12 cellular contexts compared by ENCODE assay signal in genomic region chr4:134202136-134202535, GRCh38. TPM values are rescaled to one million over a fixed set of nuclear protein-coding genes. Genes with fewer than 3 reads are reported as not detected.
DNase-seq lines count a peak whose midpoint lies in the region; ATAC-seq, FAIRE-seq and TF ChIP-seq lines count a peak whose summit lies in the region.
"Had no signal": no experiment of that assay in that cellular context is flagged by ENCODE, and none has a peak within 500 bp of the region (broad histone marks: within the 10 kb centered on the region; RNA-seq: fewer than 3 reads in every experiment).

No MANE protein-coding gene starts in this region.

- TF ChIP-seq POLR2A in gastroesophageal sphincter (IDR thresholded peaks at IDR 0.05) (no peak), prostate gland (IDR thresholded peaks at IDR 0.05) (no peak)

- peaks cover 9% of the 10 kb centered on the region for H3K9me3 Mint-ChIP-seq in activated CD4-positive, alpha-beta memory T cell treated with anti-CD3 and anti-CD28 coated beads for 36 hours

- DNase-seq in AG10803 (ENCODE audit: low read depth) (no peak), SJCRH30 (no peak), prostate gland (ENCODE audit: low spot score) (no peak), frontal cortex (ENCODE audit: low spot score in 2 of 2) (no peak)
- DNase-seq in activated CD8-positive, alpha-beta memory T cell treated with anti-CD3 and anti-CD28 coated beads, Interleukin-2, amount 50 U/mL, for 4 hours: no peak
- no peak for DNase-seq in activated CD4-positive, alpha-beta memory T cell treated with anti-CD3 and anti-CD28 coated beads for 36 hours
- DNase-seq: activated CD4-positive, CD25-positive, alpha-beta regulatory T cell treated with anti-CD3 and anti-CD28 coated beads, Interleukin-2, amount 50 U/mL, for 72 hours; GDM1; NCI-H1694 had no signal

- H3K9me3 ChIP-seq in SJCRH30 (replicated peaks) (no peaks in the 10 kb centered on the region), gastroesophageal sphincter (no peaks in the 10 kb centered on the region), prostate gland (no peaks in the 10 kb centered on the region)

- H3K27ac ChIP-seq in SJCRH30 (no peak overlapping the region), gastroesophageal sphincter (peak overlapping the region in 2 of 4 donors; percentile 80 to 84), prostate gland (peak overlapping the region; percentile 82 to 88)

- no peaks in the 10 kb centered on the region for H3K36me3 Mint-ChIP-seq in activated CD4-positive, alpha-beta memory T cell treated with anti-CD3 and anti-CD28 coated beads for 36 hours

- no peak for TF ChIP-seq CTCF in AG10803 (conservative IDR thresholded peaks at IDR 0.05; ENCODE audit: low read length)
- no peak for TF ChIP-seq CTCF in gastroesophageal sphincter (IDR thresholded peaks at IDR 0.05)
- no peak for TF ChIP-seq CTCF in prostate gland (IDR thresholded peaks at IDR 0.05)

- intact Hi-C loops in prostate gland (cut with DNase I): no loop called here
- intact Hi-C loops in activated CD4-positive, alpha-beta memory T cell treated with anti-CD3 and anti-CD28 coated beads for 36 hours (cut with micrococcal nuclease): no loop called here

- no peak overlapping the region for H3K27ac Mint-ChIP-seq in activated CD4-positive, alpha-beta memory T cell treated with anti-CD3 and anti-CD28 coated beads for 36 hours
- H3K27ac Mint-ChIP-seq: activated T-helper 2 cell treated with anti-CD3 and anti-CD28 coated beads, Interferon-gamma antibody, Interleukin-2, Interleukin-4, amounts not matched to agents 10 μg/mL and 5 μg/mL and 100 μg/mL, durations not matched to agents 14 hours and 24 hours and 36 hours had no signal

- H3K36me3 ChIP-seq in SJCRH30 (no peaks in the 10 kb centered on the region), gastroesophageal sphincter (no peaks in the 10 kb centered on the region), prostate gland (no peaks in the 10 kb centered on the region)

- CTCF ChIA-PET in activated CD4-positive, alpha-beta memory T cell treated with anti-CD3 and anti-CD28 coated beads for 36 hours (lab: Charles Lee): no interaction called here

- no peaks in the 10 kb centered on the region for H3K4me1 Mint-ChIP-seq in activated CD4-positive, alpha-beta memory T cell treated with anti-CD3 and anti-CD28 coated beads for 36 hours (ENCODE audit: low read depth)

- H3K27me3 ChIP-seq in SJCRH30 (no peaks in the 10 kb centered on the region), gastroesophageal sphincter (no peaks in the 10 kb centered on the region), prostate gland (replicated peaks; ENCODE audit: insufficient read depth) (no peaks in the 10 kb centered on the region)

- no peaks in the 10 kb centered on the region for H3K27me3 Mint-ChIP-seq in activated CD4-positive, alpha-beta memory T cell treated with anti-CD3 and anti-CD28 coated beads for 36 hours

- FAIRE-seq in frontal cortex (lab: Jason Lieb, UNC): no peak

- ATAC-seq in gastroesophageal sphincter: no peak
- ATAC-seq in HG03378 (IDR thresholded peaks at IDR 0.05; ENCODE audit: unreplicated experiment): no peak

- peak overlapping the region; percentile 44 for H3K4me3 ChIP-seq in AG10803 (ENCODE audit: low read length)
- peak overlapping the region; percentile 95 for H3K4me3 ChIP-seq in SJCRH30
- H3K4me3 ChIP-seq in gastroesophageal sphincter: peak overlapping the region; percentile 57 to 68
- H3K4me3 ChIP-seq in prostate gland: peak overlapping the region; percentile 57 to 61

- H3K4me1 ChIP-seq in SJCRH30 (peaks cover 3% of the 10 kb centered on the region), gastroesophageal sphincter (peaks cover 0 to 21% (median 0%) of the 10 kb centered on the region in 3 donors), prostate gland (replicated peaks) (no peaks in the 10 kb centered on the region)

- TF ChIP-seq EP300 in gastroesophageal sphincter (IDR thresholded peaks at IDR 0.05): no peak

- no peak overlapping the region for H3K4me3 Mint-ChIP-seq in activated CD4-positive, alpha-beta memory T cell treated with anti-CD3 and anti-CD28 coated beads for 36 hours

- 40 to 49% methylated on average over 6 of the region's 6 CpGs for WGBS in gastroesophageal sphincter (ENCODE audit: low coverage in 1 of 2), 2 donors
- 18% methylated on average over 6 of the region's 6 CpGs for WGBS in prostate gland

- POLR2A ChIA-PET in activated CD4-positive, alpha-beta memory T cell treated with anti-CD3 and anti-CD28 coated beads for 36 hours (lab: Charles Lee): no interaction called here

RNA-seq across cellular contexts. Expression of gene PABPC4L, which starts 0.5 kb away (rescaled TPM):
- 8.4 and 9.6 TPM in 2 replicates for total RNA-seq in SJCRH30 (2014; rRNA removed; shearing (Covaris generic))
- 1 to 10 TPM; 1.4 to 8.6 (median 2.5) TPM for total RNA-seq in gastroesophageal sphincter
- 1 to 10 TPM; 1.1 to 2.8 TPM for total RNA-seq in prostate gland
- total RNA-seq in frontal cortex: 1.2 TPM
- total RNA-seq in activated CD4-positive, alpha-beta memory T cell treated with anti-CD3 and anti-CD28 coated beads for 36 hours: not detected
- total RNA-seq: activated T-helper 2 cell treated with anti-CD3 and anti-CD28 coated beads, Interferon-gamma antibody, Interleukin-2, Interleukin-4, amounts not matched to agents 10 μg/mL and 5 μg/mL and 100 μg/mL, durations not matched to agents 14 hours and 24 hours and 36 hours had no signal

Comparison
In these comparisons a context has a peak if more than half of its experiments do, and no peak if none do; other contexts are left out.
1. H3K4me3 ChIP-seq: peak in every context shown above with its lines; median percentile 95 in SJCRH30; 62 in gastroesophageal sphincter; 59 in prostate gland; 44 in AG10803.